Comparison of ENCODE assay signal across 25 cellular contexts in genomic region chr10:70546585-70546984, GRCh38. TPM values are rescaled to one million over a fixed set of nuclear protein-coding genes. Genes with fewer than 3 reads are reported as not detected.
"Had no signal": no experiment of that assay in that cellular context is flagged by ENCODE, and none has a peak within 500 bp of the region (broad histone marks: within the 10 kb centered on the region; RNA-seq: fewer than 3 reads in every experiment).

No MANE protein-coding gene starts in this region.

- H3K27ac ChIP-seq: brain microvascular endothelial cell, cardiac muscle cell, Peyer's patch, RWPE1, VCaP had no signal

- H3K36me3 ChIP-seq: brain microvascular endothelial cell, cardiac muscle cell, Peyer's patch had no signal

- H3K4me3 ChIP-seq: cardiac muscle cell, Peyer's patch had no signal

- H3K9me3 ChIP-seq: Peyer's patch had no signal

- H3K27me3 ChIP-seq: brain microvascular endothelial cell, cardiac muscle cell, Peyer's patch had no signal

- DNase-seq: activated CD4-positive, alpha-beta T cell treated with anti-CD3 and anti-CD28 coated beads for 36 hours; activated CD8-positive, alpha-beta memory T cell treated with anti-CD3 and anti-CD28 coated beads, Interleukin-2, amount 50 U/mL, for 4 hours; activated CD8-positive, alpha-beta T cell treated with anti-CD3 and anti-CD28 coated beads for 36 hours; activated gamma-delta T cell treated with Interleukin-2 at 50 U/mL for 16 hours; activated naive CD4-positive, alpha-beta T cell treated with anti-CD3 and anti-CD28 coated beads, Interleukin-2, amount 10 ng/mL, durations not matched to agents 7 days and 5 days; activated naive CD8-positive, alpha-beta T cell treated with anti-CD3 and anti-CD28 coated beads for 36 hours; activated T-cell treated with anti-CD3 and anti-CD28 coated beads, Interleukin-2, amount 50 U/mL, for 72 hours; brain microvascular endothelial cell; Kasumi-1; KBM-7; NCI-H146; NCI-H187 treated with DMSO at 0.1 percent for 48 hours; NCI-H2081 treated with DMSO at 0.1 percent for 48 hours; NCI-H345; NCI-H510A; NCI-H526 treated with DMSO at 0.1 percent for 48 hours; NK-92 treated with Interleukin-12 subunit alpha and Interleukin-12 subunit beta, amount 100 ng/mL, for 24 hours; Peyer's patch; SHP77; T-helper 17 cell; T-helper 9 cell had no signal

- ATAC-seq: activated CD4-positive, alpha-beta T cell treated with anti-CD3 and anti-CD28 coated beads for 36 hours; activated CD8-positive, alpha-beta T cell treated with anti-CD3 and anti-CD28 coated beads for 36 hours; activated T-cell treated with anti-CD3 and anti-CD28 coated beads, Interleukin-2, amount 50 U/mL, for 72 hours; T-helper 17 cell had no signal

RNA-seq across cellular contexts. Expression of gene PRF1, which starts 56.0 kb away (rescaled TPM):
- total RNA-seq: cardiac muscle cell, SK-MEL-5 had no signal
- polyA plus RNA-seq: cardiac muscle cell had no signal
